Comparison of ENCODE assay signal across 8 cellular contexts in genomic region chr17:37610041-37610420, GRCh38. TPM values are rescaled to one million over a fixed set of nuclear protein-coding genes. Genes with fewer than 3 reads are reported as not detected.
DNase-seq lines count a peak whose midpoint lies in the region; ATAC-seq and TF ChIP-seq lines count a peak whose summit lies in the region.
"Not testable (repeated sequence)": the region's sequence is repeated elsewhere in the genome, so short reads cannot be mapped to it uniquely, and the experiment has no call there.

No MANE protein-coding gene starts in this region.

- not testable (repeated sequence) for H3K9me3 Mint-ChIP-seq in CD4-positive, CD25-positive, alpha-beta regulatory T cell; activated naive CD8-positive, alpha-beta T cell treated with anti-CD3 and anti-CD28 coated beads, Interleukin-2, amount 10 ng/mL, durations not matched to agents 7 days and 5 days; immature natural killer cell

- H4K20me1 ChIP-seq in SU-DHL-6 (ENCODE audit: low read depth, low read length), result not testable (repeated sequence)

- peaks cover 34% of the 10 kb centered on the region for H3K79me2 ChIP-seq in SU-DHL-6 (ENCODE audit: insufficient read depth, low read length)

- peak overlapping the region; percentile 89 for H3K27ac ChIP-seq in CD4-positive, CD25-positive, alpha-beta regulatory T cell (ENCODE audit: insufficient read depth, low read length, poor library complexity, severe bottlenecking)
- H3K27ac ChIP-seq in HUES64 (ENCODE audit: low read depth, low read length) (peak overlapping the region; percentile 81), SU-DHL-6 (ENCODE audit: low read depth, low read length) (peak overlapping the region; percentile 77), substantia nigra (ENCODE audit: low read depth, low read length, poor library complexity, severe bottlenecking) (peak overlapping the region; percentile 91)

- ATAC-seq in CD4-positive, CD25-positive, alpha-beta regulatory T cell (ENCODE audit: low read depth in 2 of 2); activated naive CD8-positive, alpha-beta T cell treated with anti-CD3 and anti-CD28 coated beads, Interleukin-2, amount 10 ng/mL, durations not matched to agents 7 days and 5 days (ENCODE audit: low read depth): not testable (repeated sequence)

- not testable (repeated sequence) for H3K36me3 Mint-ChIP-seq in CD4-positive, CD25-positive, alpha-beta regulatory T cell
- H3K36me3 Mint-ChIP-seq in activated naive CD8-positive, alpha-beta T cell treated with anti-CD3 and anti-CD28 coated beads, Interleukin-2, amount 10 ng/mL, durations not matched to agents 7 days and 5 days, result peaks cover 23% of the 10 kb centered on the region
- H3K36me3 Mint-ChIP-seq in immature natural killer cell, result peaks cover 2 to 11% (median 4%) of the 10 kb centered on the region in 3 donors

- H3K36me3 ChIP-seq in CD4-positive, CD25-positive, alpha-beta regulatory T cell (ENCODE audit: control insufficient read depth, insufficient read depth, low read length), result peaks cover 18% of the 10 kb centered on the region
- peaks cover 31% of the 10 kb centered on the region for H3K36me3 ChIP-seq in HUES64 (ENCODE audit: insufficient read depth, low read length)
- peaks cover 15% of the 10 kb centered on the region; the same call in 1 of the 2 replicates for H3K36me3 ChIP-seq in SU-DHL-6 (ENCODE audit: low read length)
- H3K36me3 ChIP-seq in endocrine pancreas (ENCODE audit: control insufficient read depth, insufficient read depth, low read length), result not testable (repeated sequence)
- H3K36me3 ChIP-seq in neuron (ENCODE audit: insufficient read depth, low read length), result peaks cover 35% of the 10 kb centered on the region

- H3K9ac ChIP-seq in HUES64 (ENCODE audit: low read depth, low read length), result peak overlapping the region; percentile 87
- H3K9ac ChIP-seq in SU-DHL-6 (ENCODE audit: low read length), result peak overlapping the region; percentile 98
- H3K9ac ChIP-seq in endocrine pancreas (ENCODE audit: control insufficient read depth, insufficient read depth, low read length), result peak overlapping the region; percentile 73

- H3K27ac Mint-ChIP-seq in CD4-positive, CD25-positive, alpha-beta regulatory T cell, result peak overlapping the region; percentile 26 to 94 (median 93)
- H3K27ac Mint-ChIP-seq in activated naive CD8-positive, alpha-beta T cell treated with anti-CD3 and anti-CD28 coated beads, Interleukin-2, amount 10 ng/mL, durations not matched to agents 7 days and 5 days, result peak overlapping the region; percentile 89
- peak overlapping the region; percentile 88 to 94 (median 90) for H3K27ac Mint-ChIP-seq in immature natural killer cell

- H3F3A ChIP-seq in SU-DHL-6 (ENCODE audit: insufficient read depth), result peaks cover 47% of the 10 kb centered on the region

- peak overlapping the region; percentile 93 for H3K4me3 ChIP-seq in CD4-positive, CD25-positive, alpha-beta regulatory T cell (ENCODE audit: low read depth, low read length)
- H3K4me3 ChIP-seq in HUES64 (ENCODE audit: low read length), result peak overlapping the region; percentile 82
- peak overlapping the region; percentile 58 for H3K4me3 ChIP-seq in SU-DHL-6 (ENCODE audit: insufficient read depth, low read length, poor library complexity, severe bottlenecking)
- peak overlapping the region; percentile 75 for H3K4me3 ChIP-seq in endocrine pancreas (ENCODE audit: control insufficient read depth, insufficient read depth, low read length)
- H3K4me3 ChIP-seq in neuron (ENCODE audit: low read length), result peak overlapping the region; percentile 91

- peak overlapping the region; percentile 75 for H3K4me2 ChIP-seq in SU-DHL-6 (ENCODE audit: low read depth, low read length, poor library complexity, severe bottlenecking)

- peaks cover 42% of the 10 kb centered on the region for H3K4me1 ChIP-seq in CD4-positive, CD25-positive, alpha-beta regulatory T cell (ENCODE audit: control insufficient read depth, insufficient read depth, low read length, poor library complexity, severe bottlenecking)
- not testable (repeated sequence) for H3K4me1 ChIP-seq in HUES64 (ENCODE audit: insufficient read depth, low read length); endocrine pancreas (ENCODE audit: control insufficient read depth, insufficient read depth, low read length)
- peaks cover 13% of the 10 kb centered on the region for H3K4me1 ChIP-seq in neuron (ENCODE audit: insufficient read depth, low read length)

- H3K9me2 ChIP-seq in SU-DHL-6 (replicated peaks; ENCODE audit: insufficient read depth, low read length), result not testable (repeated sequence)

- peaks cover 18 to 36% (median 33%) of the 10 kb centered on the region in 4 donors for H3K4me1 Mint-ChIP-seq in CD4-positive, CD25-positive, alpha-beta regulatory T cell
- peaks cover 26% of the 10 kb centered on the region for H3K4me1 Mint-ChIP-seq in activated naive CD8-positive, alpha-beta T cell treated with anti-CD3 and anti-CD28 coated beads, Interleukin-2, amount 10 ng/mL, durations not matched to agents 7 days and 5 days
- peaks cover 42% of the 10 kb centered on the region in 2 donors for H3K4me1 Mint-ChIP-seq in immature natural killer cell

- POLR2A ChIA-PET in activated naive CD8-positive, alpha-beta T cell treated with anti-CD3 and anti-CD28 coated beads, Interleukin-2, amount 10 ng/mL, durations not matched to agents 7 days and 5 days (lab: Charles Lee), result interaction anchor here (0.5 to 1.6 kb wide), 9 partner anchors 8 to 1060 kb away, joined by 3 to 8 read pairs (median 6); partner anchors contain the start of genes ACACA, DDX52 and TADA2A

- H3K4me3 Mint-ChIP-seq in CD4-positive, CD25-positive, alpha-beta regulatory T cell, result peak overlapping the region; percentile 93 to 97 (median 95)
- H3K4me3 Mint-ChIP-seq in activated naive CD8-positive, alpha-beta T cell treated with anti-CD3 and anti-CD28 coated beads, Interleukin-2, amount 10 ng/mL, durations not matched to agents 7 days and 5 days, result peak overlapping the region; percentile 88
- H3K4me3 Mint-ChIP-seq in immature natural killer cell, result peak overlapping the region; percentile 83 to 93 (median 92)

- not testable (repeated sequence) for H3K9me3 ChIP-seq in CD4-positive, CD25-positive, alpha-beta regulatory T cell (ENCODE audit: control insufficient read depth in 2 of 2, low read length in 2 of 2); HUES64 (ENCODE audit: insufficient read depth, low read depth, low read length); SU-DHL-6 (ENCODE audit: insufficient read depth, low read length); endocrine pancreas (ENCODE audit: control insufficient read depth, low read length); neuron (ENCODE audit: low read length)

- not testable (repeated sequence) for H3K27me3 Mint-ChIP-seq in CD4-positive, CD25-positive, alpha-beta regulatory T cell; activated naive CD8-positive, alpha-beta T cell treated with anti-CD3 and anti-CD28 coated beads, Interleukin-2, amount 10 ng/mL, durations not matched to agents 7 days and 5 days; immature natural killer cell (ENCODE audit: low read depth in 3 of 3)

- not testable (repeated sequence) for H3K27me3 ChIP-seq in CD4-positive, CD25-positive, alpha-beta regulatory T cell (ENCODE audit: control insufficient read depth, insufficient read depth, low read length); HUES64 (ENCODE audit: insufficient read depth, low read length); SU-DHL-6 (ENCODE audit: low read length); endocrine pancreas (ENCODE audit: control insufficient read depth, insufficient read depth, low read length); neuron (ENCODE audit: insufficient read depth, low read length)

- not testable (repeated sequence) for TF ChIP-seq CTCF in SU-DHL-6 (IDR thresholded peaks at IDR 0.05; ENCODE audit: insufficient read depth, low read length, poor library complexity, severe bottlenecking)

- WGBS in HUES64, result 91% methylated on average over 4 of the region's 5 CpGs

- H2AFZ ChIP-seq in SU-DHL-6 (ENCODE audit: low read depth, low read length, severe bottlenecking) (peak overlapping the region; percentile 75), neuron (ENCODE audit: low read depth, low read length) (peak overlapping the region; percentile 76)

- not testable (repeated sequence) for DNase-seq in CD4-positive, CD25-positive, alpha-beta regulatory T cell; activated naive CD8-positive, alpha-beta T cell treated with anti-CD3 and anti-CD28 coated beads, Interleukin-2, amount 10 ng/mL, durations not matched to agents 7 days and 5 days; immature natural killer cell; substantia nigra (lab: John Stamatoyannopoulos, UW)

RNA-seq across cellular contexts. Expression of gene SYNRG, which starts 0.8 kb away (rescaled TPM):
- total RNA-seq in CD4-positive, CD25-positive, alpha-beta regulatory T cell, result 118 TPM
- 10 to 100 TPM; 72.0 to 81.7 (median 74.0) TPM for polyA plus RNA-seq in CD4-positive, CD25-positive, alpha-beta regulatory T cell
- 20.6 TPM for polyA plus RNA-seq in HUES64 (2013, experiment 1 of 2)
- 18.9 TPM for polyA plus RNA-seq in HUES64 (2013, experiment 2 of 2)
- total RNA-seq in activated naive CD8-positive, alpha-beta T cell treated with anti-CD3 and anti-CD28 coated beads, Interleukin-2, amount 10 ng/mL, durations not matched to agents 7 days and 5 days, result 100 to 1,000 TPM; 123 to 137 TPM
- 100 to 1,000 TPM in 1 of 3 donors, 10 to 100 TPM in 2; 32.8 to 118 (median 58.7) TPM for polyA plus RNA-seq in immature natural killer cell

RNA-seq across cellular contexts. Expression of gene DDX52, which starts 33.2 kb away (rescaled TPM):
- total RNA-seq in CD4-positive, CD25-positive, alpha-beta regulatory T cell, result 33.3 TPM
- polyA plus RNA-seq in CD4-positive, CD25-positive, alpha-beta regulatory T cell, result 10 to 100 TPM; 13.8 to 16.5 (median 15.1) TPM
- 37.9 TPM for polyA plus RNA-seq in HUES64 (2013, experiment 1 of 2)
- 33.5 TPM for polyA plus RNA-seq in HUES64 (2013, experiment 2 of 2)
- total RNA-seq in activated naive CD8-positive, alpha-beta T cell treated with anti-CD3 and anti-CD28 coated beads, Interleukin-2, amount 10 ng/mL, durations not matched to agents 7 days and 5 days, result 10 to 100 TPM; 22.7 to 29.6 TPM
- 10 to 100 TPM in 1 of 3 donors, 1 to 10 TPM in 2; 7.9 to 19.3 (median 9.3) TPM for polyA plus RNA-seq in immature natural killer cell
